Comparison of ENCODE assay signal across 8 cellular contexts in genomic region chr7:875476-876076, GRCh38. TPM values are rescaled to one million over a fixed set of nuclear protein-coding genes. Genes with fewer than 3 reads are reported as not detected.
DNase-seq lines count a peak whose midpoint lies in the region; ATAC-seq and TF ChIP-seq lines count a peak whose summit lies in the region.

No MANE protein-coding gene starts in this region.

- POLR2A ChIA-PET in AG04450 (lab: Yijun Ruan, JAX): interaction anchor here (0.6 to 1.4 kb wide), 2 partner anchors 89 to 99 kb away, joined by 3 to 12 read pairs; partner anchors contain the start of gene COX19
- POLR2A ChIA-PET in naive thymus-derived CD8-positive, alpha-beta T cell (lab: Charles Lee): interaction anchor here (0.6 to 2.6 kb wide), 16 partner anchors 25 to 727 kb away, joined by 3 to 15 read pairs (median 3); partner anchors contain the start of gene COX19

- peak overlapping the region in 6 of 10 donors; percentile 34 to 77 (median 58) for H3K27ac Mint-ChIP-seq in naive thymus-derived CD8-positive, alpha-beta T cell

- CTCF ChIA-PET in AG04450 (lab: Charles Lee): interaction anchor here (0.7 to 1.5 kb wide), 3 partner anchors 34 to 592 kb away, joined by 3 to 8 read pairs (median 5); no protein-coding TSS in a partner anchor

- TF ChIP-seq CTCF in AG04450 (IDR thresholded peaks at IDR 0.05; ENCODE audit: low read depth, low read length) (no peak), cardiac fibroblast (IDR thresholded peaks at IDR 0.05; ENCODE audit: low read depth, low read length) (no peak)

- H3K4me3 Mint-ChIP-seq in naive thymus-derived CD8-positive, alpha-beta T cell: peak overlapping the region in 5 of 10 donors; percentile 15 to 60 (median 33)

- H3K9me3 Mint-ChIP-seq in naive thymus-derived CD8-positive, alpha-beta T cell: no peaks in the 10 kb centered on the region

- no peak overlapping the region for H3K9ac ChIP-seq in HUES48 (ENCODE audit: low read depth, low read length)

- no peak for ATAC-seq in naive thymus-derived CD8-positive, alpha-beta T cell

- H3K27ac ChIP-seq in AG04450 (ENCODE audit: low read depth, low read length) (peak overlapping the region; percentile 57), HUES48 (ENCODE audit: low read depth, low read length) (peak overlapping the region; percentile 66)

- H3K4me1 Mint-ChIP-seq in naive thymus-derived CD8-positive, alpha-beta T cell: peaks cover 7 to 40% (median 31%) of the 10 kb centered on the region in 4 donors

- DNase-seq in AG04450 (ENCODE audit: low read depth, low spot score) (no peak), cardiac fibroblast (ENCODE audit: low read depth in 2 of 2) (no peak), iPS-NIHi7 (ENCODE audit: extremely low spot score) (no peak), OCI-M2 (lab: John Stamatoyannopoulos, UW; ENCODE audit: unreplicated experiment) (no peak), NCI-H1436 treated with DMSO at 0.1 percent for 48 hours (lab: John Stamatoyannopoulos, UW) (no peak), NCI-H524 (lab: John Stamatoyannopoulos, UW) (no peak)
- peak in 1 of 10 donors; percentile 11 for DNase-seq in naive thymus-derived CD8-positive, alpha-beta T cell

- no peaks in the 10 kb centered on the region for H3K27me3 Mint-ChIP-seq in naive thymus-derived CD8-positive, alpha-beta T cell

- H3K36me3 Mint-ChIP-seq in naive thymus-derived CD8-positive, alpha-beta T cell: peaks cover 0 to 27% (median 5%) of the 10 kb centered on the region in 3 donors

- 0 out of 2 replicates have a peak, but pooled peaks cover 3% of the 10 kb centered on the region for H3K4me1 ChIP-seq in HUES48 (ENCODE audit: control insufficient read depth, insufficient read depth, low read length)

- no peaks in the 10 kb centered on the region for H3K27me3 ChIP-seq in AG04450 (ENCODE audit: control insufficient read depth, insufficient read depth, low read length)
- no peaks in the 10 kb centered on the region for H3K27me3 ChIP-seq in HUES48 (ENCODE audit: control insufficient read depth, insufficient read depth, low read length)

- peaks cover 43% of the 10 kb centered on the region for H3K36me3 ChIP-seq in HUES48 (ENCODE audit: control insufficient read depth, insufficient read depth, low read length)

- H3K4me3 ChIP-seq in AG04450 (ENCODE audit: low read depth, low read length): peak overlapping the region; percentile 35; the same call in 1 of the 2 replicates
- no peak overlapping the region for H3K4me3 ChIP-seq in HUES48 (ENCODE audit: low read depth, low read length)
- H3K4me3 ChIP-seq in cardiac fibroblast (replicated peaks in 1 of 2; ENCODE audit: low read depth in 2 of 2, low read length in 2 of 2): peak overlapping the region; percentile 21 to 41

- H3K9me3 ChIP-seq in AG04450 (ENCODE audit: control insufficient read depth, insufficient read depth, low read length) (no peaks in the 10 kb centered on the region; the same call in 1 of the 2 replicates), HUES48 (ENCODE audit: control insufficient read depth, insufficient read depth, low read length) (no peaks in the 10 kb centered on the region)

RNA-seq across cellular contexts. Expression of gene GET4, which starts 0.8 kb away (rescaled TPM):
- 13.9 and 18.5 TPM in 2 replicates for polyA plus RNA-seq in AG04450 (2011; rRNA removed)
- 9.6 and 10.2 TPM in 2 replicates for polyA minus RNA-seq in AG04450 (2011; rRNA and poly(A)+ RNA removed)
- 10 to 100 TPM; 61.4 to 64.1 TPM for total RNA-seq in naive thymus-derived CD8-positive, alpha-beta T cell
- polyA plus RNA-seq in naive thymus-derived CD8-positive, alpha-beta T cell: 10 to 100 TPM; 23.0 to 34.6 (median 23.6) TPM

RNA-seq across cellular contexts. Expression of gene SUN1, which starts 43.3 kb away (rescaled TPM):
- polyA plus RNA-seq in AG04450 (2011; rRNA removed): 140 and 159 TPM in 2 replicates
- polyA minus RNA-seq in AG04450 (2011; rRNA and poly(A)+ RNA removed): 136 and 191 TPM in 2 replicates
- 100 to 1,000 TPM; 194 to 198 TPM for total RNA-seq in naive thymus-derived CD8-positive, alpha-beta T cell
- polyA plus RNA-seq in naive thymus-derived CD8-positive, alpha-beta T cell: 10 to 100 TPM; 26.1 to 37.5 (median 27.9) TPM
